Comparison of ENCODE assay signal across 16 cellular contexts in the genomic region with DNA sequence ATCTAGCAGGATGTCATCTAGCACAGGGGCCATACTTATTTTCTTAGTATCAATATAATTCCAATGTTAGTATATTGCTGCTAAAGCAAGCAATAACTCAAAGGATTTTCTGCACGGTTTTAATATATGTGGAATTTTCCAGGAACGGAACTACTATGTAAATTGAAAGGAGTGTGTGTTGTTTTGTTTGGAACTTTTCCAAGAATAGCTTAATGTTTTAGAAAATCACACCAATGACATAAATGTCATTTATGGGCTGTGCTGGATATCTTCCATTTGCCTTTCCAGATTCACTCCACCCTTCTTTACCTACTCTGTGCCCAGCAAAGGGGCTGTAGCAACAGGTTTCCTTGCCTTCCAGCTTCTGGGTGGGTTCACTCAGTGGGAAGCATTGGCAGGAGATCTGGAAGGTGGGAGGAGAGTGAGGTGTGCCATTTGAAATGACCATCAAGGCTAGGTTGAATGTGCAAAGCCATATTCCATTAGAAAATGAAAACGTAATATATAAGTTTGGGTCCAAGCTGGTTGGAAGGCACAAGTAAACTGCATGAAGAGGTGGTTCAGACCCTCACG.
"Had no signal": no experiment of that assay in that cellular context is flagged by ENCODE, and none has a peak within 500 bp of the region (broad histone marks: within the 10 kb centered on the region; RNA-seq: fewer than 3 reads in every experiment).

No MANE protein-coding gene starts in this region.

- H3K36me3 Mint-ChIP-seq: activated CD8-positive, alpha-beta memory T cell treated with anti-CD3 and anti-CD28 coated beads, Interleukin-2, amount 10 ng/mL, durations not matched to agents 7 days and 5 days; activated naive CD8-positive, alpha-beta T cell; immature natural killer cell had no signal

- H3K27ac ChIP-seq: dorsolateral prefrontal cortex, lower lobe of right lung, upper lobe of left lung had no signal

- H3K36me3 ChIP-seq: lower lobe of right lung, upper lobe of left lung had no signal

- ATAC-seq: activated CD8-positive, alpha-beta memory T cell treated with anti-CD3 and anti-CD28 coated beads, Interleukin-2, amount 10 ng/mL, durations not matched to agents 7 days and 5 days; esophagus mucosa; lower lobe of right lung; naive thymus-derived CD4-positive, alpha-beta T cell had no signal

- DNase-seq: activated CD4-positive, alpha-beta T cell treated with anti-CD3 and anti-CD28 coated beads for 1 hour; activated CD4-positive, alpha-beta T cell treated with anti-CD3 and anti-CD28 coated beads, Interleukin-2, amount 50 U/mL, for 48 hours; activated CD8-positive, alpha-beta memory T cell treated with anti-CD3 and anti-CD28 coated beads, Interleukin-2, amount 10 ng/mL, durations not matched to agents 7 days and 5 days; activated effector memory CD4-positive, alpha-beta T cell treated with anti-CD3 and anti-CD28 coated beads, Interleukin-2, amount 50 U/mL, for 16 hours; activated T-cell treated with anti-CD3 and anti-CD28 coated beads, Interleukin-2, amount 50 U/mL, for 24 hours; cerebellar nuclear complex; dorsolateral prefrontal cortex; immature natural killer cell; left cardiac atrium; lower lobe of right lung; naive thymus-derived CD4-positive, alpha-beta T cell; stimulated activated CD4-positive, alpha-beta T cell treated with anti-CD3 and anti-CD28 coated beads, Interleukin-2, amount 100 ng/mL, for 48 hours; stimulated activated naive CD4-positive, alpha-beta T cell treated with Interleukin-2 at 50 U/mL for 16 hours; upper lobe of left lung had no signal

- H3K27me3 Mint-ChIP-seq: activated CD8-positive, alpha-beta memory T cell treated with anti-CD3 and anti-CD28 coated beads, Interleukin-2, amount 10 ng/mL, durations not matched to agents 7 days and 5 days; activated naive CD8-positive, alpha-beta T cell; activated T-cell treated with anti-CD3 and anti-CD28 coated beads, Interleukin-2, amount 50 U/mL, for 24 hours; naive thymus-derived CD4-positive, alpha-beta T cell had no signal

- H3K4me1 ChIP-seq: lower lobe of right lung, upper lobe of left lung had no signal

- H3K27me3 ChIP-seq: upper lobe of left lung had no signal

- H3K27ac Mint-ChIP-seq: activated CD8-positive, alpha-beta memory T cell treated with anti-CD3 and anti-CD28 coated beads, Interleukin-2, amount 10 ng/mL, durations not matched to agents 7 days and 5 days; activated naive CD8-positive, alpha-beta T cell; activated T-cell treated with anti-CD3 and anti-CD28 coated beads, Interleukin-2, amount 50 U/mL, for 24 hours; naive thymus-derived CD4-positive, alpha-beta T cell had no signal

- H3K9me3 ChIP-seq: lower lobe of right lung, upper lobe of left lung had no signal

- H3K4me1 Mint-ChIP-seq: activated CD8-positive, alpha-beta memory T cell treated with anti-CD3 and anti-CD28 coated beads, Interleukin-2, amount 10 ng/mL, durations not matched to agents 7 days and 5 days; immature natural killer cell; naive thymus-derived CD4-positive, alpha-beta T cell had no signal

- H3K4me3 Mint-ChIP-seq: activated CD8-positive, alpha-beta memory T cell treated with anti-CD3 and anti-CD28 coated beads, Interleukin-2, amount 10 ng/mL, durations not matched to agents 7 days and 5 days; activated naive CD8-positive, alpha-beta T cell; activated T-cell treated with anti-CD3 and anti-CD28 coated beads, Interleukin-2, amount 50 U/mL, for 24 hours; immature natural killer cell; naive thymus-derived CD4-positive, alpha-beta T cell had no signal

- H3K4me3 ChIP-seq: dorsolateral prefrontal cortex, lower lobe of right lung, upper lobe of left lung had no signal

- H3K9me3 Mint-ChIP-seq: activated T-cell treated with anti-CD3 and anti-CD28 coated beads, Interleukin-2, amount 50 U/mL, for 24 hours; immature natural killer cell; naive thymus-derived CD4-positive, alpha-beta T cell had no signal
